Comparison of ENCODE assay signal across 13 cellular contexts in genomic region chr11:47236482-47236881, GRCh38. TPM values are rescaled to one million over a fixed set of nuclear protein-coding genes. Genes with fewer than 3 reads are reported as not detected.
DNase-seq lines count a peak whose midpoint lies in the region; ATAC-seq and TF ChIP-seq lines count a peak whose summit lies in the region.
"Had no signal": no experiment of that assay in that cellular context is flagged by ENCODE, and none has a peak within 500 bp of the region (broad histone marks: within the 10 kb centered on the region; RNA-seq: fewer than 3 reads in every experiment).

No MANE protein-coding gene starts in this region.

- no peaks in the 10 kb centered on the region for H3K27me3 Mint-ChIP-seq in T-helper 2 cell treated with Interferon-gamma antibody and Interleukin-4, amounts not matched to agents 5 μg/mL and 100 μg/mL, for 36 hours (ENCODE audit: low read depth)
- no peaks in the 10 kb centered on the region for H3K27me3 Mint-ChIP-seq in naive thymus-derived CD8-positive, alpha-beta T cell

- POLR2A ChIA-PET in naive thymus-derived CD8-positive, alpha-beta T cell (lab: Charles Lee): interaction anchor here (1.6 to 5.7 kb wide), 3 partner anchors 12 to 36 kb away, joined by 5 to 62 read pairs (median 57); partner anchors contain the start of genes ACP2 and DDB2

- H3K4me3 Mint-ChIP-seq in T-helper 2 cell treated with Interferon-gamma antibody and Interleukin-4, amounts not matched to agents 5 μg/mL and 100 μg/mL, for 36 hours: no peak overlapping the region
- H3K4me3 Mint-ChIP-seq in naive thymus-derived CD8-positive, alpha-beta T cell: peak overlapping the region in 4 of 10 donors; percentile 22 to 33 (median 30)

- H3K9me3 Mint-ChIP-seq in T-helper 2 cell treated with Interferon-gamma antibody and Interleukin-4, amounts not matched to agents 5 μg/mL and 100 μg/mL, for 36 hours: no peaks in the 10 kb centered on the region
- no peaks in the 10 kb centered on the region for H3K9me3 Mint-ChIP-seq in naive thymus-derived CD8-positive, alpha-beta T cell

- no peak for DNase-seq in T-helper 2 cell treated with Interferon-gamma antibody and Interleukin-4, amounts not matched to agents 5 μg/mL and 100 μg/mL, for 36 hours (ENCODE audit: low spot score)
- DNase-seq in T-helper 2 cell (no peak), NCI-H2196 treated with DMSO at 0.1 percent for 48 hours (lab: John Stamatoyannopoulos, UW; ENCODE audit: unreplicated experiment) (peak; percentile 16), adrenal gland (peak in 4 of 7 donors; percentile 43 to 65 (median 58)), lower leg skin (ENCODE audit: low spot score in 2 of 2) (no peak), ascending aorta (ENCODE audit: low spot score in 2 of 2) (no peak), inferior parietal cortex (ENCODE audit: extremely low spot score) (no peak)
- no peak for DNase-seq in naive thymus-derived CD8-positive, alpha-beta T cell
- DNase-seq: H7; MM.1S; stimulated activated CD4-positive, alpha-beta T cell treated with anti-CD3 and anti-CD28 coated beads, Interleukin-4, amount 100 ng/mL, for 24 hours had no signal

- H3K27ac ChIP-seq in adrenal gland (peak overlapping the region in 1 of 5 donors; percentile 50), ascending aorta (no peak overlapping the region)
- H3K27ac ChIP-seq: suprapubic skin had no signal

- H3K27me3 ChIP-seq in adrenal gland: no peaks in the 10 kb centered on the region
- no peaks in the 10 kb centered on the region for H3K27me3 ChIP-seq in ascending aorta
- H3K27me3 ChIP-seq: suprapubic skin had no signal

- H3K36me3 Mint-ChIP-seq in T-helper 2 cell treated with Interferon-gamma antibody and Interleukin-4, amounts not matched to agents 5 μg/mL and 100 μg/mL, for 36 hours (ENCODE audit: low read depth): peaks cover 65% of the 10 kb centered on the region
- peaks cover 0 to 41% (median 11%) of the 10 kb centered on the region in 3 donors for H3K36me3 Mint-ChIP-seq in naive thymus-derived CD8-positive, alpha-beta T cell

- H3K4me3 ChIP-seq in adrenal gland (no peak overlapping the region), lower leg skin (ENCODE audit: low read depth, poor library complexity, severe bottlenecking) (no peak overlapping the region), ascending aorta (no peak overlapping the region)
- H3K4me3 ChIP-seq: suprapubic skin had no signal

- TF ChIP-seq CTCF in adrenal gland (IDR thresholded peaks at IDR 0.05): no peak
- no peak for TF ChIP-seq CTCF in lower leg skin (IDR thresholded peaks at IDR 0.05)
- TF ChIP-seq CTCF in ascending aorta (IDR thresholded peaks at IDR 0.05): no peak

- H3K36me3 ChIP-seq in adrenal gland (replicated peaks in 1 of 2) (peaks cover 0 to 31% of the 10 kb centered on the region in 2 donors), ascending aorta (peaks cover 40 to 84% of the 10 kb centered on the region in 2 donors)

- H3K4me1 Mint-ChIP-seq in T-helper 2 cell treated with Interferon-gamma antibody and Interleukin-4, amounts not matched to agents 5 μg/mL and 100 μg/mL, for 36 hours (ENCODE audit: low read depth): peaks cover 19% of the 10 kb centered on the region
- peaks cover 15 to 27% (median 23%) of the 10 kb centered on the region in 4 donors for H3K4me1 Mint-ChIP-seq in naive thymus-derived CD8-positive, alpha-beta T cell

- TF ChIP-seq POLR2A in adrenal gland (IDR thresholded peaks at IDR 0.05) (no peak), lower leg skin (IDR thresholded peaks at IDR 0.05) (no peak)

- 59 to 74% (median 65%) methylated on average over 5 of the region's 5 CpGs for WGBS in adrenal gland, 4 donors
- 75 to 85% methylated on average over 5 of the region's 5 CpGs for WGBS in lower leg skin, 2 donors

- no peak for ATAC-seq in naive thymus-derived CD8-positive, alpha-beta T cell
- ATAC-seq: activated CD4-positive, CD25-positive, alpha-beta regulatory T cell treated with anti-CD3 and anti-CD28 coated beads, Interleukin-2, amount 50 U/mL, for 24 hours had no signal

- H3K4me1 ChIP-seq in adrenal gland (replicated peaks in 1 of 2): peaks cover 7 to 29% of the 10 kb centered on the region in 2 donors
- no peaks in the 10 kb centered on the region for H3K4me1 ChIP-seq in ascending aorta

- intact Hi-C loops in adrenal gland (cut with DNase I): no loop called here
- intact Hi-C loops in lower leg skin (cut with DNase I; ENCODE audit: low total_unique reads): no loop called here
- intact Hi-C loops in ascending aorta (cut with DNase I): no loop called here

- H3K9me3 ChIP-seq in adrenal gland (replicated peaks in 1 of 3): no peaks in the 10 kb centered on the region
- no peaks in the 10 kb centered on the region for H3K9me3 ChIP-seq in ascending aorta
- H3K9me3 ChIP-seq: suprapubic skin had no signal

- peak overlapping the region; percentile 33 for H3K27ac Mint-ChIP-seq in T-helper 2 cell treated with Interferon-gamma antibody and Interleukin-4, amounts not matched to agents 5 μg/mL and 100 μg/mL, for 36 hours
- H3K27ac Mint-ChIP-seq in naive thymus-derived CD8-positive, alpha-beta T cell: peak overlapping the region; percentile 10 to 99 (median 78)

RNA-seq across cellular contexts. Expression of gene ACP2, which starts 12.1 kb away (rescaled TPM):
- total RNA-seq in adrenal gland (100 to 1,000 TPM in 4 of 8 donors, 10 to 100 TPM in 4; 64.6 to 127 (median 92.4) TPM), lower leg skin (10 to 100 TPM; 20.2 to 38.9 (median 21.9) TPM), ascending aorta (63.3 TPM)
- polyA plus RNA-seq in adrenal gland: 10 to 100 TPM; 39.8 to 59.7 (median 58.2) TPM
- total RNA-seq in naive thymus-derived CD8-positive, alpha-beta T cell: 10 to 100 TPM; 25.8 to 27.8 TPM
- polyA plus RNA-seq in naive thymus-derived CD8-positive, alpha-beta T cell: 1 to 10 TPM; 4.4 to 10.0 (median 8.0) TPM

RNA-seq across cellular contexts. Expression of gene NR1H3, which starts 21.3 kb away (rescaled TPM):
- total RNA-seq in adrenal gland (10 to 100 TPM; 23.7 to 76.3 (median 47.2) TPM), lower leg skin (10 to 100 TPM; 18.5 to 34.6 (median 23.4) TPM), ascending aorta (92.4 TPM)
- 100 to 1,000 TPM in 1 of 3 donors, 10 to 100 TPM in 2; 15.4 to 246 (median 75.8) TPM for polyA plus RNA-seq in adrenal gland
- total RNA-seq in naive thymus-derived CD8-positive, alpha-beta T cell: 10 to 100 TPM; 13.7 to 20.3 TPM
- polyA plus RNA-seq in naive thymus-derived CD8-positive, alpha-beta T cell: 1 to 10 TPM; 3.4 to 7.2 (median 4.5) TPM

RNA-seq across cellular contexts. Expression of gene DDB2, which starts 21.7 kb away (rescaled TPM):
- total RNA-seq in adrenal gland: 100 to 1,000 TPM in 1 of 8 donors, 10 to 100 TPM in 7; 35.8 to 121 (median 58.5) TPM
- 100 to 1,000 TPM in 1 of 3 donors, 10 to 100 TPM in 2; 48.3 to 128 (median 54.9) TPM for polyA plus RNA-seq in adrenal gland
- 100 to 1,000 TPM in 1 of 2 experiments, 10 to 100 TPM in 1; 98.9 to 101 TPM for total RNA-seq in naive thymus-derived CD8-positive, alpha-beta T cell
- polyA plus RNA-seq in naive thymus-derived CD8-positive, alpha-beta T cell: 10 to 100 TPM; 20.7 to 25.4 (median 24.4) TPM
- total RNA-seq in lower leg skin: 10 to 100 TPM; 53.2 to 85.7 (median 66.0) TPM
- total RNA-seq in ascending aorta: 22.6 TPM

RNA-seq across cellular contexts. Expression of gene MADD, which starts 33.5 kb away (rescaled TPM):
- 10 to 100 TPM; 38.8 to 83.0 (median 55.5) TPM for total RNA-seq in adrenal gland
- 10 to 100 TPM; 33.4 to 48.9 (median 45.9) TPM for polyA plus RNA-seq in adrenal gland
- total RNA-seq in naive thymus-derived CD8-positive, alpha-beta T cell: 100 to 1,000 TPM; 121 to 127 TPM
- 10 to 100 TPM; 15.2 to 22.1 (median 17.7) TPM for polyA plus RNA-seq in naive thymus-derived CD8-positive, alpha-beta T cell
- total RNA-seq in lower leg skin: 10 to 100 TPM; 43.2 to 65.5 (median 51.5) TPM
- 31.7 TPM for total RNA-seq in ascending aorta

RNA-seq across cellular contexts. Expression of gene PACSIN3, which starts 50.2 kb away (rescaled TPM):
- total RNA-seq in adrenal gland (100 to 1,000 TPM in 6 of 8 donors, 10 to 100 TPM in 2; 96.3 to 211 (median 110) TPM), lower leg skin (10 to 100 TPM; 47.7 to 73.5 (median 58.4) TPM), ascending aorta (32.7 TPM)
- 10 to 100 TPM; 49.4 to 78.9 (median 73.7) TPM for polyA plus RNA-seq in adrenal gland
- under 1 TPM in 1 of 2 experiments, not detected in 1; 0.80 TPM for total RNA-seq in naive thymus-derived CD8-positive, alpha-beta T cell
- under 1 TPM in 1 of 3 donors, not detected in 2; 0.25 TPM for polyA plus RNA-seq in naive thymus-derived CD8-positive, alpha-beta T cell

Comparison
In these comparisons a context has a peak if more than half of its experiments do, and no peak if none do; other contexts are left out.
1. DNase-seq: peak in NCI-H2196 treated with DMSO at 0.1 percent for 48 hours (single experiment) and adrenal gland (4 of 7); none in T-helper 2 cell treated with Interferon-gamma antibody and Interleukin-4, amounts not matched to agents 5 μg/mL and 100 μg/mL, for 36 hours (single experiment), T-helper 2 cell (0 of 5), naive thymus-derived CD8-positive, alpha-beta T cell (0 of 10), lower leg skin (0 of 2), ascending aorta (0 of 2) and inferior parietal cortex (single experiment).